ENCODE assay signal across 19 cellular contexts in genomic region chrX:153473126-153473525, GRCh38. TPM values are rescaled to one million over a fixed set of nuclear protein-coding genes. Genes with fewer than 3 reads are reported as not detected.
"Had no signal": no experiment of that assay in that cellular context is flagged by ENCODE, and none has a peak within 500 bp of the region (broad histone marks: within the 10 kb centered on the region; RNA-seq: fewer than 3 reads in every experiment).

No MANE protein-coding gene starts in this region.

- H3K27ac ChIP-seq: body of pancreas, left ventricle myocardium inferior, psoas muscle, right lobe of liver, uterus had no signal

- DNase-seq: activated CD4-positive, alpha-beta memory T cell treated with anti-CD3 and anti-CD28 coated beads, Interleukin-2, amount 10 ng/mL, durations not matched to agents 7 days and 5 days; activated CD4-positive, alpha-beta T cell treated with anti-CD3 and anti-CD28 coated beads for 1 hour; activated naive CD4-positive, alpha-beta T cell treated with Interleukin-2 at 50 U/mL for 16 hours; body of pancreas; cerebellar nuclear complex; endodermal cell; erythroblast; kidney; left ventricle myocardium inferior; mesenchymal stem cell; occipital lobe; psoas muscle; right lobe of liver; stimulated activated CD4-positive, alpha-beta T cell treated with anti-CD3 and anti-CD28 coated beads, Interleukin-12 subunit alpha, Interleukin-12 subunit beta, amount 100 ng/mL, for 4 hours; stimulated activated naive CD8-positive, alpha-beta T cell treated with anti-CD3 and anti-CD28 coated beads, Interleukin-15, Interleukin-2, amounts not matched to agents 100 U/mL and 50 U/mL, for 24 hours; T-helper 9 cell; uterus had no signal

- H3K9me3 ChIP-seq: body of pancreas, left ventricle myocardium inferior, psoas muscle, right lobe of liver, uterus had no signal

- H3K4me3 Mint-ChIP-seq: activated CD4-positive, alpha-beta memory T cell treated with anti-CD3 and anti-CD28 coated beads, Interleukin-2, amount 10 ng/mL, durations not matched to agents 7 days and 5 days; activated T-helper 1 cell treated with anti-CD3 and anti-CD28 coated beads, Interleukin-12 subunit alpha, Interleukin-12 subunit beta, Interleukin-2, Interleukin-4 antibody, amounts not matched to agents 30 ng/mL and 10 ng/mL and 1 ng/mL, durations not matched to agents 14 hours and 24 hours and 36 hours; endodermal cell had no signal

- H3K9me3 Mint-ChIP-seq: activated CD4-positive, alpha-beta memory T cell treated with anti-CD3 and anti-CD28 coated beads, Interleukin-2, amount 10 ng/mL, durations not matched to agents 7 days and 5 days; activated T-helper 1 cell treated with anti-CD3 and anti-CD28 coated beads, Interleukin-12 subunit alpha, Interleukin-12 subunit beta, Interleukin-2, Interleukin-4 antibody, amounts not matched to agents 30 ng/mL and 10 ng/mL and 1 ng/mL, durations not matched to agents 14 hours and 24 hours and 36 hours had no signal

- H3K4me3 ChIP-seq: body of pancreas, left ventricle myocardium inferior, psoas muscle, right lobe of liver, uterus had no signal

- H3K36me3 ChIP-seq: left ventricle myocardium inferior, right lobe of liver, uterus had no signal

- FAIRE-seq: kidney had no signal

- H3K27me3 ChIP-seq: body of pancreas, right lobe of liver, uterus had no signal

- H3K27ac Mint-ChIP-seq: activated CD4-positive, alpha-beta memory T cell treated with anti-CD3 and anti-CD28 coated beads, Interleukin-2, amount 10 ng/mL, durations not matched to agents 7 days and 5 days; activated T-helper 1 cell treated with anti-CD3 and anti-CD28 coated beads, Interleukin-12 subunit alpha, Interleukin-12 subunit beta, Interleukin-2, Interleukin-4 antibody, amounts not matched to agents 30 ng/mL and 10 ng/mL and 1 ng/mL, durations not matched to agents 14 hours and 24 hours and 36 hours; endodermal cell had no signal

- ATAC-seq: body of pancreas; psoas muscle; right lobe of liver; stimulated activated naive CD8-positive, alpha-beta T cell treated with anti-CD3 and anti-CD28 coated beads, Interleukin-15, Interleukin-2, amounts not matched to agents 100 U/mL and 50 U/mL, for 24 hours had no signal

- H3K4me1 ChIP-seq: psoas muscle, right lobe of liver had no signal

RNA-seq across cellular contexts. Expression of gene BGN, which starts 21.7 kb away (rescaled TPM):
- total RNA-seq: activated CD4-positive, alpha-beta memory T cell treated with anti-CD3 and anti-CD28 coated beads, Interleukin-2, amount 10 ng/mL, durations not matched to agents 7 days and 5 days; activated T-helper 1 cell treated with anti-CD3 and anti-CD28 coated beads, Interleukin-12 subunit alpha, Interleukin-12 subunit beta, Interleukin-2, Interleukin-4 antibody, amounts not matched to agents 30 ng/mL and 10 ng/mL and 1 ng/mL, durations not matched to agents 14 hours and 24 hours and 36 hours had no signal

RNA-seq across cellular contexts. Expression of gene TREX2, which starts 27.3 kb away (rescaled TPM):
- total RNA-seq: left ventricle myocardium inferior, occipital lobe had no signal

RNA-seq across cellular contexts. Expression of gene ATP2B3, which starts 44.3 kb away (rescaled TPM):
- total RNA-seq: activated CD4-positive, alpha-beta memory T cell treated with anti-CD3 and anti-CD28 coated beads, Interleukin-2, amount 10 ng/mL, durations not matched to agents 7 days and 5 days; body of pancreas; dermis microvascular lymphatic vessel endothelial cell; endodermal cell; kidney; left ventricle myocardium inferior had no signal
